Comparison of ENCODE assay signal across 8 cellular contexts in genomic region chr13:99982021-99982740, GRCh38. TPM values are rescaled to one million over a fixed set of nuclear protein-coding genes. Genes with fewer than 3 reads are reported as not detected.
DNase-seq lines count a peak whose midpoint lies in the region; ATAC-seq and TF ChIP-seq lines count a peak whose summit lies in the region.

No MANE protein-coding gene starts in this region.

- DNase-seq in G401 (ENCODE audit: low spot score) (peak; percentile 14), NT2/D1 (ENCODE audit: low read depth, low spot score) (no peak), osteoblast (ENCODE audit: insufficient read length, low spot score, missing footprints) (peak; percentile 68), C1 segment of cervical spinal cord (lab: John Stamatoyannopoulos, UW) (no peak), hepatic stellate cell (ENCODE audit: low spot score) (no peak), omental fat pad (ENCODE audit: low spot score) (no peak)
- DNase-seq in effector memory CD8-positive, alpha-beta T cell, result no peak
- no peak for DNase-seq in activated naive CD4-positive, alpha-beta T cell treated with Interleukin-2 at 50 U/mL for 16 hours

- in situ Hi-C loops in G401 (cut with HindIII; ENCODE audit: low sequenced_read_pairs), result no loop called here

- peaks cover 45 to 63% of the 10 kb centered on the region in 2 donors for H3K27me3 Mint-ChIP-seq in effector memory CD8-positive, alpha-beta T cell

- ATAC-seq in effector memory CD8-positive, alpha-beta T cell (replicated peaks), result peak; percentile 23
- no peak for ATAC-seq in omental fat pad (ENCODE audit: low FRiP score)

- H3K27ac ChIP-seq in osteoblast (ENCODE audit: low read depth, low read length), result no peak overlapping the region

- peaks cover 55% of the 10 kb centered on the region for H3K27me3 ChIP-seq in NT2/D1 (ENCODE audit: insufficient read depth, insufficient read length)
- H3K27me3 ChIP-seq in osteoblast (ENCODE audit: insufficient read depth, low read length), result peaks cover 87% of the 10 kb centered on the region

- peaks cover 57% of the 10 kb centered on the region for H3K36me3 Mint-ChIP-seq in effector memory CD8-positive, alpha-beta T cell (ENCODE audit: insufficient read depth)

- no peaks in the 10 kb centered on the region for H3K9me3 Mint-ChIP-seq in effector memory CD8-positive, alpha-beta T cell

- H3K9me3 ChIP-seq in NT2/D1 (ENCODE audit: insufficient read depth, low read length) (no peaks in the 10 kb centered on the region), osteoblast (ENCODE audit: low read depth, low read length) (no peaks in the 10 kb centered on the region)

- H3K36me3 ChIP-seq in NT2/D1 (ENCODE audit: insufficient read depth, insufficient read length, low read length) (no peaks in the 10 kb centered on the region), osteoblast (ENCODE audit: insufficient read depth, low read length) (no peaks in the 10 kb centered on the region)

- peak overlapping the region; percentile 83 for H3K9ac ChIP-seq in NT2/D1 (ENCODE audit: insufficient read length, low read depth)

- peak overlapping the region in 1 of 2 donors; percentile 29 for H3K4me3 Mint-ChIP-seq in effector memory CD8-positive, alpha-beta T cell

- H3K4me2 ChIP-seq in osteoblast (ENCODE audit: insufficient read depth, low read length), result no peak overlapping the region

- H3K79me2 ChIP-seq in osteoblast (ENCODE audit: insufficient read depth, low read length), result no peaks in the 10 kb centered on the region

- H3K4me1 ChIP-seq in NT2/D1 (ENCODE audit: insufficient read depth, insufficient read length) (no peaks in the 10 kb centered on the region), osteoblast (ENCODE audit: insufficient read depth, low read length) (no peaks in the 10 kb centered on the region)

- TF ChIP-seq CTCF in osteoblast (IDR thresholded peaks at IDR 0.05; ENCODE audit: extremely low read depth, low read depth, low read length), result no peak
- TF ChIP-seq CTCF in omental fat pad (IDR thresholded peaks at IDR 0.05), result no peak

- H2AFZ ChIP-seq in osteoblast (ENCODE audit: low read length), result no peak overlapping the region

- H3K27ac Mint-ChIP-seq in effector memory CD8-positive, alpha-beta T cell, result no peak overlapping the region

- H3K4me1 Mint-ChIP-seq in effector memory CD8-positive, alpha-beta T cell (ENCODE audit: low read depth in 2 of 2), result peaks cover 6 to 8% of the 10 kb centered on the region in 2 donors

- peaks cover 3% of the 10 kb centered on the region for H4K20me1 ChIP-seq in osteoblast (ENCODE audit: insufficient read depth, low read length)

- peak overlapping the region; percentile 79 for H3K4me3 ChIP-seq in NT2/D1 (ENCODE audit: insufficient read length, low read depth)
- H3K4me3 ChIP-seq in osteoblast (ENCODE audit: insufficient read depth, low read length), result no peak overlapping the region

RNA-seq across cellular contexts. Expression of gene ZIC2, which starts 0.6 kb away (rescaled TPM):
- total RNA-seq in G401 (2014; rRNA removed; shearing (Covaris generic)), result 10.0 and 16.8 TPM in 2 replicates
- total RNA-seq in osteoblast (not detected in 2 replicates), omental fat pad (not detected)

RNA-seq across cellular contexts. Expression of gene ZIC5, which starts 10.6 kb away (rescaled TPM):
- 7.1 and 10.1 TPM in 2 replicates for total RNA-seq in G401 (2014; rRNA removed; shearing (Covaris generic))
- total RNA-seq in osteoblast (not detected in 2 replicates), omental fat pad (not detected)

Comparison
In these comparisons a context has a peak if more than half of its experiments do, and no peak if none do; other contexts are left out.
1. DNase-seq: peak in G401 (single experiment) and osteoblast (single experiment); none in NT2/D1 (single experiment), effector memory CD8-positive, alpha-beta T cell (0 of 3), C1 segment of cervical spinal cord (0 of 14), hepatic stellate cell (single experiment), omental fat pad (single experiment) and activated naive CD4-positive, alpha-beta T cell treated with Interleukin-2 at 50 U/mL for 16 hours (single experiment).